In genomic region chr17:76868669-76869208, GRCh38 we compare ENCODE assay signal across 8 cellular contexts. TPM values are rescaled to one million over a fixed set of nuclear protein-coding genes. Genes with fewer than 3 reads are reported as not detected.
A peak's percentile ranks its signal among the peaks of the same experiment; 100 is the strongest.
DNase-seq lines count a peak whose midpoint lies in the region; ATAC-seq and TF ChIP-seq lines count a peak whose summit lies in the region.

No MANE protein-coding gene starts in this region.

- CTCF ChIA-PET in CD8-positive, alpha-beta memory T cell (lab: Charles Lee), result interaction anchor here (0.8 to 9.8 kb wide), 23 partner anchors 9 to 220 kb away, joined by 3 to 125 read pairs (median 4); no protein-coding TSS in a partner anchor

- H3K4me1 Mint-ChIP-seq in CD8-positive, alpha-beta memory T cell, result peaks cover 2 to 18% (median 5%) of the 10 kb centered on the region in 3 donors
- H3K4me1 Mint-ChIP-seq in brain (peaks cover 40% of the 10 kb centered on the region), nephron progenitor cell (peaks cover 39% of the 10 kb centered on the region)

- H3K27me3 ChIP-seq in CD8-positive, alpha-beta memory T cell (ENCODE audit: insufficient read depth, low read length, poor library complexity, severe bottlenecking), result peaks cover 11% of the 10 kb centered on the region
- peaks cover 32% of the 10 kb centered on the region for H3K27me3 ChIP-seq in HUES6 (ENCODE audit: control insufficient read depth, insufficient read depth, low read length)

- H3K4me3 ChIP-seq in CD8-positive, alpha-beta memory T cell (ENCODE audit: low read length), result no peak overlapping the region
- H3K4me3 ChIP-seq in HUES6 (ENCODE audit: low read depth, low read length), result peak overlapping the region; percentile 63

- POLR2A ChIA-PET in CD8-positive, alpha-beta memory T cell (lab: Charles Lee), result interaction anchor here (1.5 kb wide), 1 partner anchor 187 kb away, joined by 6 read pairs; no protein-coding TSS in a partner anchor

- H3K27me3 Mint-ChIP-seq in CD8-positive, alpha-beta memory T cell, result peaks cover 24 to 45% of the 10 kb centered on the region in 2 donors
- H3K27me3 Mint-ChIP-seq in brain (peaks cover 15% of the 10 kb centered on the region), nephron progenitor cell (ENCODE audit: low read depth, poor library complexity) (peaks cover 46% of the 10 kb centered on the region)

- peaks cover 4% of the 10 kb centered on the region for H3K4me1 ChIP-seq in CD8-positive, alpha-beta memory T cell (ENCODE audit: insufficient read depth, low read length)
- peaks cover 10% of the 10 kb centered on the region for H3K4me1 ChIP-seq in HUES6 (ENCODE audit: control insufficient read depth, insufficient read depth, low read length)

- no peaks in the 10 kb centered on the region for H3K36me3 ChIP-seq in CD8-positive, alpha-beta memory T cell (ENCODE audit: insufficient read depth, low read length)
- no peaks in the 10 kb centered on the region for H3K36me3 ChIP-seq in HUES6 (ENCODE audit: control insufficient read depth, insufficient read depth, low read length)

- no peak overlapping the region for H3K27ac ChIP-seq in CD8-positive, alpha-beta memory T cell (ENCODE audit: low read depth, low read length)
- H3K27ac ChIP-seq in HUES6 (ENCODE audit: low read depth, low read length), result no peak overlapping the region

- DNase-seq in CD8-positive, alpha-beta memory T cell, result no peak
- DNase-seq in nephron progenitor cell (no peak), DMS79 treated with DMSO at 0.1 percent for 48 hours (lab: John Stamatoyannopoulos, UW) (no peak), A172 (ENCODE audit: low spot score) (no peak), NK-92 (lab: John Stamatoyannopoulos, UW; ENCODE audit: unreplicated experiment) (no peak)

- H3K9ac ChIP-seq in HUES6 (ENCODE audit: low read length), result no peak overlapping the region

- H3K9me3 ChIP-seq in CD8-positive, alpha-beta memory T cell (ENCODE audit: low read length), result no peaks in the 10 kb centered on the region
- no peaks in the 10 kb centered on the region for H3K9me3 ChIP-seq in HUES6 (ENCODE audit: control insufficient read depth, insufficient read depth, low read depth, low read length)

- peaks cover 0 to 2% (median 0%) of the 10 kb centered on the region in 5 donors for H3K9me3 Mint-ChIP-seq in CD8-positive, alpha-beta memory T cell
- H3K9me3 Mint-ChIP-seq in brain (peaks cover 0 to 2% (median 0%) of the 10 kb centered on the region in 5 experiments), nephron progenitor cell (no peaks in the 10 kb centered on the region)

- H3K36me3 Mint-ChIP-seq in CD8-positive, alpha-beta memory T cell, result no peaks in the 10 kb centered on the region
- H3K36me3 Mint-ChIP-seq in brain (peaks cover 13% of the 10 kb centered on the region), nephron progenitor cell (ENCODE audit: low read depth) (no peaks in the 10 kb centered on the region)

- TF ChIP-seq CTCF in brain (conservative IDR thresholded peaks at IDR 0.05) (no peak), nephron progenitor cell (IDR thresholded peaks at IDR 0.05) (no peak)

- H3K4me3 Mint-ChIP-seq in CD8-positive, alpha-beta memory T cell, result peak overlapping the region in 5 of 7 donors; percentile 19 to 71 (median 60)
- H3K4me3 Mint-ChIP-seq in brain, result peak overlapping the region; percentile 88 to 90 (median 88)
- H3K4me3 Mint-ChIP-seq in nephron progenitor cell, result peak overlapping the region; percentile 76

- no peak for ATAC-seq in GM18517 (IDR thresholded peaks at IDR 0.05; ENCODE audit: unreplicated experiment)

- no peak overlapping the region for H3K27ac Mint-ChIP-seq in CD8-positive, alpha-beta memory T cell
- peak overlapping the region in 2 of 5 experiments; percentile 64 to 66 for H3K27ac Mint-ChIP-seq in brain
- H3K27ac Mint-ChIP-seq in nephron progenitor cell, result no peak overlapping the region

RNA-seq across cellular contexts. Expression of gene MGAT5B, which starts 0.5 kb away (rescaled TPM):
- total RNA-seq in CD8-positive, alpha-beta memory T cell, result under 1 TPM; 0.40 to 0.46 TPM
- polyA plus RNA-seq in CD8-positive, alpha-beta memory T cell, result 0.17 TPM
- 46.3 TPM for polyA plus RNA-seq in brain (ENCODE audit: insufficient read depth, low read depth, low replicate concordance)
- 11.7 and 16.7 TPM in 2 replicates for total RNA-seq in A172 (2014; rRNA removed; shearing (Covaris generic))
